In the genomic region with DNA sequence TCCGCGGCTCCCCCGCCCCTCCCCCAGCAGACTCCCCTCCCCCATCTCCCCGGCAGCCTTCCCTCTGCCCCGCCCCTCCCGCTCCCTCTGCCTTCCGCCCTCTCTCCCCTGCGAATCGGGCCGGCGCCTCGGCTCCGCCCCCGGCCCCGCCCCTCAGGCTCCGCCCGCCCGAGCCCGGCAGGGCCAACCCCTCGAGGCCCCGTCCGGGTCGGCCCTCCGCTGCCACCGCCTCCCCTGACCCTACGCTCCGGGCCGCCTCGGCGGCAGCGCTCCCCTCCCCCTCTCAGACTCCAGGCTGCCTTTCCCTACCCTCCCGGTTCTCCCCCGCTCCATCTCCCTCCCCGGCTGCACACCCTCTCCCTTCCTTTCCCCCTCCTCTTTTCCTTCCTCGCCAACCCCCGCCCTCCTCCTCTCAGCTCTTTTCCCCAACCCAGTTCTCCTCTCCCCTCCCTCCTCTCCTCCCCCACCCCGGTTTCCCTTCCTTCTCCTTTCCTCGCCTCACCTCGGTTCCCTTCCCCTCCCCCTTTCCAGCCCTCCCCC, we compare ENCODE assay signal across 1 cellular context.
A peak's percentile ranks its signal among the peaks of the same experiment; 100 is the strongest.
TF ChIP-seq lines count a peak whose summit lies in the region.

No MANE protein-coding gene starts in this region.

TF ChIP-seq in K562, 482 proteins besides CTCF, POLR2A, EP300 and RAD21 (continued from another document and continues in another):
- TF ChIP-seq, protein P1, sequence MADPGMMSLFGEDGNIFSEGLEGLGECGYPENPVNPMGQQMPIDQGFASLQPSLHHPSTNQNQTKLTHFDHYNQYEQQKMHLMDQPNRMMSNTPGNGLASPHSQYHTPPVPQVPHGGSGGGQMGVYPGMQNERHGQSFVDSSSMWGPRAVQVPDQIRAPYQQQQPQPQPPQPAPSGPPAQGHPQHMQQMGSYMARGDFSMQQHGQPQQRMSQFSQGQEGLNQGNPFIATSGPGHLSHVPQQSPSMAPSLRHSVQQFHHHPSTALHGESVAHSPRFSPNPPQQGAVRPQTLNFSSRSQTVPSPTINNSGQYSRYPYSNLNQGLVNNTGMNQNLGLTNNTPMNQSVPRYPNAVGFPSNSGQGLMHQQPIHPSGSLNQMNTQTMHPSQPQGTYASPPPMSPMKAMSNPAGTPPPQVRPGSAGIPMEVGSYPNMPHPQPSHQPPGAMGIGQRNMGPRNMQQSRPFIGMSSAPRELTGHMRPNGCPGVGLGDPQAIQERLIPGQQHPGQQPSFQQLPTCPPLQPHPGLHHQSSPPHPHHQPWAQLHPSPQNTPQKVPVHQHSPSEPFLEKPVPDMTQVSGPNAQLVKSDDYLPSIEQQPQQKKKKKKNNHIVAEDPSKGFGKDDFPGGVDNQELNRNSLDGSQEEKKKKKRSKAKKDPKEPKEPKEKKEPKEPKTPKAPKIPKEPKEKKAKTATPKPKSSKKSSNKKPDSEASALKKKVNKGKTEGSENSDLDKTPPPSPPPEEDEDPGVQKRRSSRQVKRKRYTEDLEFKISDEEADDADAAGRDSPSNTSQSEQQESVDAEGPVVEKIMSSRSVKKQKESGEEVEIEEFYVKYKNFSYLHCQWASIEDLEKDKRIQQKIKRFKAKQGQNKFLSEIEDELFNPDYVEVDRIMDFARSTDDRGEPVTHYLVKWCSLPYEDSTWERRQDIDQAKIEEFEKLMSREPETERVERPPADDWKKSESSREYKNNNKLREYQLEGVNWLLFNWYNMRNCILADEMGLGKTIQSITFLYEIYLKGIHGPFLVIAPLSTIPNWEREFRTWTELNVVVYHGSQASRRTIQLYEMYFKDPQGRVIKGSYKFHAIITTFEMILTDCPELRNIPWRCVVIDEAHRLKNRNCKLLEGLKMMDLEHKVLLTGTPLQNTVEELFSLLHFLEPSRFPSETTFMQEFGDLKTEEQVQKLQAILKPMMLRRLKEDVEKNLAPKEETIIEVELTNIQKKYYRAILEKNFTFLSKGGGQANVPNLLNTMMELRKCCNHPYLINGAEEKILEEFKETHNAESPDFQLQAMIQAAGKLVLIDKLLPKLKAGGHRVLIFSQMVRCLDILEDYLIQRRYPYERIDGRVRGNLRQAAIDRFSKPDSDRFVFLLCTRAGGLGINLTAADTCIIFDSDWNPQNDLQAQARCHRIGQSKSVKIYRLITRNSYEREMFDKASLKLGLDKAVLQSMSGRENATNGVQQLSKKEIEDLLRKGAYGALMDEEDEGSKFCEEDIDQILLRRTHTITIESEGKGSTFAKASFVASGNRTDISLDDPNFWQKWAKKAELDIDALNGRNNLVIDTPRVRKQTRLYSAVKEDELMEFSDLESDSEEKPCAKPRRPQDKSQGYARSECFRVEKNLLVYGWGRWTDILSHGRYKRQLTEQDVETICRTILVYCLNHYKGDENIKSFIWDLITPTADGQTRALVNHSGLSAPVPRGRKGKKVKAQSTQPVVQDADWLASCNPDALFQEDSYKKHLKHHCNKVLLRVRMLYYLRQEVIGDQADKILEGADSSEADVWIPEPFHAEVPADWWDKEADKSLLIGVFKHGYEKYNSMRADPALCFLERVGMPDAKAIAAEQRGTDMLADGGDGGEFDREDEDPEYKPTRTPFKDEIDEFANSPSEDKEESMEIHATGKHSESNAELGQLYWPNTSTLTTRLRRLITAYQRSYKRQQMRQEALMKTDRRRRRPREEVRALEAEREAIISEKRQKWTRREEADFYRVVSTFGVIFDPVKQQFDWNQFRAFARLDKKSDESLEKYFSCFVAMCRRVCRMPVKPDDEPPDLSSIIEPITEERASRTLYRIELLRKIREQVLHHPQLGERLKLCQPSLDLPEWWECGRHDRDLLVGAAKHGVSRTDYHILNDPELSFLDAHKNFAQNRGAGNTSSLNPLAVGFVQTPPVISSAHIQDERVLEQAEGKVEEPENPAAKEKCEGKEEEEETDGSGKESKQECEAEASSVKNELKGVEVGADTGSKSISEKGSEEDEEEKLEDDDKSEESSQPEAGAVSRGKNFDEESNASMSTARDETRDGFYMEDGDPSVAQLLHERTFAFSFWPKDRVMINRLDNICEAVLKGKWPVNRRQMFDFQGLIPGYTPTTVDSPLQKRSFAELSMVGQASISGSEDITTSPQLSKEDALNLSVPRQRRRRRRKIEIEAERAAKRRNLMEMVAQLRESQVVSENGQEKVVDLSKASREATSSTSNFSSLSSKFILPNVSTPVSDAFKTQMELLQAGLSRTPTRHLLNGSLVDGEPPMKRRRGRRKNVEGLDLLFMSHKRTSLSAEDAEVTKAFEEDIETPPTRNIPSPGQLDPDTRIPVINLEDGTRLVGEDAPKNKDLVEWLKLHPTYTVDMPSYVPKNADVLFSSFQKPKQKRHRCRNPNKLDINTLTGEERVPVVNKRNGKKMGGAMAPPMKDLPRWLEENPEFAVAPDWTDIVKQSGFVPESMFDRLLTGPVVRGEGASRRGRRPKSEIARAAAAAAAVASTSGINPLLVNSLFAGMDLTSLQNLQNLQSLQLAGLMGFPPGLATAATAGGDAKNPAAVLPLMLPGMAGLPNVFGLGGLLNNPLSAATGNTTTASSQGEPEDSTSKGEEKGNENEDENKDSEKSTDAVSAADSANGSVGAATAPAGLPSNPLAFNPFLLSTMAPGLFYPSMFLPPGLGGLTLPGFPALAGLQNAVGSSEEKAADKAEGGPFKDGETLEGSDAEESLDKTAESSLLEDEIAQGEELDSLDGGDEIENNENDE (IDR thresholded peaks at IDR 0.05; ENCODE audit: low read depth, low read length): no peak
- TF ChIP-seq, protein P2, sequence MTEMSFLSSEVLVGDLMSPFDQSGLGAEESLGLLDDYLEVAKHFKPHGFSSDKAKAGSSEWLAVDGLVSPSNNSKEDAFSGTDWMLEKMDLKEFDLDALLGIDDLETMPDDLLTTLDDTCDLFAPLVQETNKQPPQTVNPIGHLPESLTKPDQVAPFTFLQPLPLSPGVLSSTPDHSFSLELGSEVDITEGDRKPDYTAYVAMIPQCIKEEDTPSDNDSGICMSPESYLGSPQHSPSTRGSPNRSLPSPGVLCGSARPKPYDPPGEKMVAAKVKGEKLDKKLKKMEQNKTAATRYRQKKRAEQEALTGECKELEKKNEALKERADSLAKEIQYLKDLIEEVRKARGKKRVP (CRISPR knock-in tag; IDR thresholded peaks at IDR 0.05): no peak
- TF ChIP-seq CBFA2T3 (IDR thresholded peaks at IDR 0.05) (peak; percentile 50), SMAD1 (IDR thresholded peaks at IDR 0.05; ENCODE audit: low read depth, low read length, partially characterized antibody) (no peak), ILF3 (IDR thresholded peaks at IDR 0.05; ENCODE audit: borderline replicate concordance) (no peak), HDAC3 (IDR thresholded peaks at IDR 0.05; ENCODE audit: borderline replicate concordance, partially characterized antibody) (no peak), ZNF184 (CRISPR knock-in tag; IDR thresholded peaks at IDR 0.05) (no peak), TBL1XR1 (IDR thresholded peaks at IDR 0.05; ENCODE audit: low read length in 2 of 2) (no peak; a peak in 2 of 4 replicates), ZNF165 (CRISPR knock-in tag; IDR thresholded peaks at IDR 0.05; ENCODE audit: borderline replicate concordance) (no peak), HSF4 (CRISPR knock-in tag; IDR thresholded peaks at IDR 0.05; ENCODE audit: borderline replicate concordance) (no peak), HNRNPL (IDR thresholded peaks at IDR 0.05; ENCODE audit: low read depth, low read length) (0 out of 2 replicates have a peak, but pooled peaks have one; percentile 55), FOXA1 (IDR thresholded peaks at IDR 0.05; ENCODE audit: borderline replicate concordance) (no peak), TAL1 (IDR thresholded peaks at IDR 0.05) (no peak), LARP7 (IDR thresholded peaks at IDR 0.05) (peak; percentile 91), FOXJ3 (CRISPR knock-in tag; IDR thresholded peaks at IDR 0.05) (no peak), MAFF (IDR thresholded peaks at IDR 0.05; ENCODE audit: low read length) (no peak), KLF1 (tag; IDR thresholded peaks at IDR 0.05) (no peak), YBX1 (IDR thresholded peaks at IDR 0.05) (no peak), ZC3H4 (CRISPR knock-in tag; IDR thresholded peaks at IDR 0.05; ENCODE audit: borderline replicate concordance) (no peak), ZNF584 (CRISPR knock-in tag; IDR thresholded peaks at IDR 0.05; ENCODE audit: low read depth) (no peak), ZNF696 (CRISPR knock-in tag; conservative IDR thresholded peaks at IDR 0.05) (no peak), CREB1 (IDR thresholded peaks at IDR 0.05) (peak; percentile 49), CREB1 (CRISPR knock-in tag; IDR thresholded peaks at IDR 0.05) (no peak), PHF8 (IDR thresholded peaks at IDR 0.05; ENCODE audit: borderline replicate concordance, low read length) (peak; percentile 66; the same call in 1 of the 2 replicates), ZC3H11A (IDR thresholded peaks at IDR 0.05; ENCODE audit: low read depth, low read length) (no peak), GTF2F1 (IDR thresholded peaks at IDR 0.05; ENCODE audit: low read depth, low read length) (no peak), ZNF644 (tag; IDR thresholded peaks at IDR 0.05; ENCODE audit: low read depth) (no peak; the same call in 1 of the 2 replicates), ZNF263 (CRISPR knock-in tag; IDR thresholded peaks at IDR 0.05; ENCODE audit: borderline replicate concordance) (peak; percentile 95), RFX1 (IDR thresholded peaks at IDR 0.05) (no peak), NFXL1 (CRISPR knock-in tag; IDR thresholded peaks at IDR 0.05) (no peak), ZNF780A (CRISPR knock-in tag; IDR thresholded peaks at IDR 0.05) (no peak), ESRRB (CRISPR knock-in tag; IDR thresholded peaks at IDR 0.05; ENCODE audit: borderline replicate concordance) (no peak)
- TF ChIP-seq, protein P3, sequence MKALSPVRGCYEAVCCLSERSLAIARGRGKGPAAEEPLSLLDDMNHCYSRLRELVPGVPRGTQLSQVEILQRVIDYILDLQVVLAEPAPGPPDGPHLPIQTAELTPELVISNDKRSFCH (CRISPR knock-in tag; IDR thresholded peaks at IDR 0.05): no peak
- TF ChIP-seq, protein P3 (tag; IDR thresholded peaks at IDR 0.05): no peak
- TF ChIP-seq, protein P4, sequence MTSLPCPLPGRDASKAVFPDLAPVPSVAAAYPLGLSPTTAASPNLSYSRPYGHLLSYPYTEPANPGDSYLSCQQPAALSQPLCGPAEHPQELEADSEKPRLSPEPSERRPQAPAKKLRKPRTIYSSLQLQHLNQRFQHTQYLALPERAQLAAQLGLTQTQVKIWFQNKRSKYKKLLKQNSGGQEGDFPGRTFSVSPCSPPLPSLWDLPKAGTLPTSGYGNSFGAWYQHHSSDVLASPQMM (CRISPR knock-in tag; IDR thresholded peaks at IDR 0.05): no peak
- TF ChIP-seq, protein P5, sequence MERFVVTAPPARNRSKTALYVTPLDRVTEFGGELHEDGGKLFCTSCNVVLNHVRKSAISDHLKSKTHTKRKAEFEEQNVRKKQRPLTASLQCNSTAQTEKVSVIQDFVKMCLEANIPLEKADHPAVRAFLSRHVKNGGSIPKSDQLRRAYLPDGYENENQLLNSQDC (CRISPR knock-in tag; IDR thresholded peaks at IDR 0.05): no peak
- TF ChIP-seq, protein P6, sequence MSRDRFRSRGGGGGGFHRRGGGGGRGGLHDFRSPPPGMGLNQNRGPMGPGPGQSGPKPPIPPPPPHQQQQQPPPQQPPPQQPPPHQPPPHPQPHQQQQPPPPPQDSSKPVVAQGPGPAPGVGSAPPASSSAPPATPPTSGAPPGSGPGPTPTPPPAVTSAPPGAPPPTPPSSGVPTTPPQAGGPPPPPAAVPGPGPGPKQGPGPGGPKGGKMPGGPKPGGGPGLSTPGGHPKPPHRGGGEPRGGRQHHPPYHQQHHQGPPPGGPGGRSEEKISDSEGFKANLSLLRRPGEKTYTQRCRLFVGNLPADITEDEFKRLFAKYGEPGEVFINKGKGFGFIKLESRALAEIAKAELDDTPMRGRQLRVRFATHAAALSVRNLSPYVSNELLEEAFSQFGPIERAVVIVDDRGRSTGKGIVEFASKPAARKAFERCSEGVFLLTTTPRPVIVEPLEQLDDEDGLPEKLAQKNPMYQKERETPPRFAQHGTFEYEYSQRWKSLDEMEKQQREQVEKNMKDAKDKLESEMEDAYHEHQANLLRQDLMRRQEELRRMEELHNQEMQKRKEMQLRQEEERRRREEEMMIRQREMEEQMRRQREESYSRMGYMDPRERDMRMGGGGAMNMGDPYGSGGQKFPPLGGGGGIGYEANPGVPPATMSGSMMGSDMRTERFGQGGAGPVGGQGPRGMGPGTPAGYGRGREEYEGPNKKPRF (IDR thresholded peaks at IDR 0.05; ENCODE audit: low read depth, low read length): no peak
- TF ChIP-seq, protein P7, sequence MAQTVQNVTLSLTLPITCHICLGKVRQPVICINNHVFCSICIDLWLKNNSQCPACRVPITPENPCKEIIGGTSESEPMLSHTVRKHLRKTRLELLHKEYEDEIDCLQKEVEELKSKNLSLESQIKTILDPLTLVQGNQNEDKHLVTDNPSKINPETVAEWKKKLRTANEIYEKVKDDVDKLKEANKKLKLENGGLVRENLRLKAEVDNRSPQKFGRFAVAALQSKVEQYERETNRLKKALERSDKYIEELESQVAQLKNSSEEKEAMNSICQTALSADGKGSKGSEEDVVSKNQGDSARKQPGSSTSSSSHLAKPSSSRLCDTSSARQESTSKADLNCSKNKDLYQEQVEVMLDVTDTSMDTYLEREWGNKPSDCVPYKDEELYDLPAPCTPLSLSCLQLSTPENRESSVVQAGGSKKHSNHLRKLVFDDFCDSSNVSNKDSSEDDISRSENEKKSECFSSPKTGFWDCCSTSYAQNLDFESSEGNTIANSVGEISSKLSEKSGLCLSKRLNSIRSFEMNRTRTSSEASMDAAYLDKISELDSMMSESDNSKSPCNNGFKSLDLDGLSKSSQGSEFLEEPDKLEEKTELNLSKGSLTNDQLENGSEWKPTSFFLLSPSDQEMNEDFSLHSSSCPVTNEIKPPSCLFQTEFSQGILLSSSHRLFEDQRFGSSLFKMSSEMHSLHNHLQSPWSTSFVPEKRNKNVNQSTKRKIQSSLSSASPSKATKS (CRISPR knock-in tag; IDR thresholded peaks at IDR 0.05): no peak
- TF ChIP-seq, protein P8, sequence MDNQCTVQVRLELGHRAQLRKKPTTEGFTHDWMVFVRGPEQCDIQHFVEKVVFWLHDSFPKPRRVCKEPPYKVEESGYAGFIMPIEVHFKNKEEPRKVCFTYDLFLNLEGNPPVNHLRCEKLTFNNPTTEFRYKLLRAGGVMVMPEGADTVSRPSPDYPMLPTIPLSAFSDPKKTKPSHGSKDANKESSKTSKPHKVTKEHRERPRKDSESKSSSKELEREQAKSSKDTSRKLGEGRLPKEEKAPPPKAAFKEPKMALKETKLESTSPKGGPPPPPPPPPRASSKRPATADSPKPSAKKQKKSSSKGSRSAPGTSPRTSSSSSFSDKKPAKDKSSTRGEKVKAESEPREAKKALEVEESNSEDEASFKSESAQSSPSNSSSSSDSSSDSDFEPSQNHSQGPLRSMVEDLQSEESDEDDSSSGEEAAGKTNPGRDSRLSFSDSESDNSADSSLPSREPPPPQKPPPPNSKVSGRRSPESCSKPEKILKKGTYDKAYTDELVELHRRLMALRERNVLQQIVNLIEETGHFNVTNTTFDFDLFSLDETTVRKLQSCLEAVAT (IDR thresholded peaks at IDR 0.05): peak; percentile 90 to 96
- TF ChIP-seq, protein P9, sequence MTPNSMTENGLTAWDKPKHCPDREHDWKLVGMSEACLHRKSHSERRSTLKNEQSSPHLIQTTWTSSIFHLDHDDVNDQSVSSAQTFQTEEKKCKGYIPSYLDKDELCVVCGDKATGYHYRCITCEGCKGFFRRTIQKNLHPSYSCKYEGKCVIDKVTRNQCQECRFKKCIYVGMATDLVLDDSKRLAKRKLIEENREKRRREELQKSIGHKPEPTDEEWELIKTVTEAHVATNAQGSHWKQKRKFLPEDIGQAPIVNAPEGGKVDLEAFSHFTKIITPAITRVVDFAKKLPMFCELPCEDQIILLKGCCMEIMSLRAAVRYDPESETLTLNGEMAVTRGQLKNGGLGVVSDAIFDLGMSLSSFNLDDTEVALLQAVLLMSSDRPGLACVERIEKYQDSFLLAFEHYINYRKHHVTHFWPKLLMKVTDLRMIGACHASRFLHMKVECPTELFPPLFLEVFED (CRISPR knock-in tag; conservative IDR thresholded peaks at IDR 0.05): peak; percentile 70; the same call in 1 of the 2 replicates
- TF ChIP-seq, protein P10, sequence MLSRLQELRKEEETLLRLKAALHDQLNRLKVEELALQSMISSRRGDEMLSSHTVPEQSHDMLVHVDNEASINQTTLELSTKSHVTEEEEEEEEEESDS (CRISPR knock-in tag; IDR thresholded peaks at IDR 0.05): no peak
